ENCODE assay signal across 27 cellular contexts in genomic region chr7:67794544-67794943, GRCh38.
"Had no signal": no experiment of that assay in that cellular context is flagged by ENCODE, and none has a peak within 500 bp of the region (broad histone marks: within the 10 kb centered on the region; RNA-seq: fewer than 3 reads in every experiment).

No MANE protein-coding gene starts in this region.

- DNase-seq: natural killer cell; occipital lobe; ovary; posterior cingulate gyrus; psoas muscle; right cardiac atrium; right lobe of liver; sigmoid colon; small intestine; stimulated activated CD4-positive, alpha-beta T cell treated with anti-CD3 and anti-CD28 coated beads, Interleukin-15, amount 100 ng/mL, for 24 hours; stimulated activated CD4-positive, alpha-beta T cell treated with anti-CD3 and anti-CD28 coated beads, Interleukin-2, amount 100 ng/mL, for 24 hours; stimulated activated CD4-positive, alpha-beta T cell treated with anti-CD3 and anti-CD28 coated beads, Interleukin-2, amount 100 ng/mL, for 48 hours; stimulated activated CD4-positive, alpha-beta T cell treated with anti-CD3 and anti-CD28 coated beads, Interleukin-4, amount 100 ng/mL, for 24 hours; stimulated activated naive B cell treated with anti-CD40 and anti-IgM and Interleukin-4, amounts not matched to agents 10 μg/mL and 1 μg/mL and 100 μg/mL, for 72 hours; stimulated activated naive CD4-positive, alpha-beta T cell treated with Interleukin-2 at 50 U/mL for 16 hours; stomach; testis; tibial artery; trophoblast cell; upper lobe of left lung had no signal

- H3K4me3 Mint-ChIP-seq: natural killer cell; nephron; neural progenitor cell; stimulated activated effector memory CD8-positive, alpha-beta T cell treated with anti-CD3 and anti-CD28 coated beads, Interleukin-12 subunit alpha, Interleukin-12 subunit beta, amount 100 ng/mL, for 72 hours; stimulated activated naive B cell treated with anti-CD40 and anti-IgM and Interleukin-4, amounts not matched to agents 10 μg/mL and 1 μg/mL and 100 μg/mL, for 72 hours; stimulated activated naive CD8-positive, alpha-beta T cell treated with anti-CD3 and anti-CD28 coated beads, Interleukin-15, Interleukin-2, amounts not matched to agents 100 ng/mL and 50 ng/mL, for 24 hours had no signal

- H3K4me1 ChIP-seq: neural progenitor cell, parathyroid adenoma, psoas muscle, right lobe of liver, suprapubic skin, testis, tibial artery, upper lobe of left lung, vagina had no signal

- H3K27ac ChIP-seq: neural progenitor cell, ovary, parathyroid adenoma, psoas muscle, right lobe of liver, sigmoid colon, stomach, suprapubic skin, testis, tibial artery, upper lobe of left lung, vagina had no signal

- H3K36me3 ChIP-seq: neural progenitor cell, ovary, right lobe of liver, sigmoid colon, stomach, suprapubic skin, tibial artery, upper lobe of left lung, vagina had no signal

- H3K4me1 Mint-ChIP-seq: natural killer cell; nephron; neural progenitor cell; stimulated activated effector memory CD8-positive, alpha-beta T cell treated with anti-CD3 and anti-CD28 coated beads, Interleukin-12 subunit alpha, Interleukin-12 subunit beta, amount 100 ng/mL, for 72 hours; stimulated activated naive B cell treated with anti-CD40 and anti-IgM and Interleukin-4, amounts not matched to agents 10 μg/mL and 1 μg/mL and 100 μg/mL, for 72 hours had no signal

- H3K9me3 Mint-ChIP-seq: neural progenitor cell had no signal

- H3K27me3 ChIP-seq: neural progenitor cell, ovary, right lobe of liver, sigmoid colon, stomach, suprapubic skin, testis, tibial artery, upper lobe of left lung, vagina had no signal

- H3K36me3 Mint-ChIP-seq: natural killer cell; neural progenitor cell; stimulated activated effector memory CD8-positive, alpha-beta T cell treated with anti-CD3 and anti-CD28 coated beads, Interleukin-12 subunit alpha, Interleukin-12 subunit beta, amount 100 ng/mL, for 72 hours; stimulated activated naive B cell treated with anti-CD40 and anti-IgM and Interleukin-4, amounts not matched to agents 10 μg/mL and 1 μg/mL and 100 μg/mL, for 72 hours had no signal

- H3K4me3 ChIP-seq: neural progenitor cell, ovary, psoas muscle, right lobe of liver, sigmoid colon, stomach, suprapubic skin, testis, tibial artery, upper lobe of left lung, vagina had no signal

- H3K9me3 ChIP-seq: ovary, psoas muscle, right lobe of liver, sigmoid colon, suprapubic skin, testis, tibial artery, upper lobe of left lung, vagina had no signal

- H3K27me3 Mint-ChIP-seq: stimulated activated naive B cell treated with anti-CD40 and anti-IgM and Interleukin-4, amounts not matched to agents 10 μg/mL and 1 μg/mL and 100 μg/mL, for 72 hours; stimulated activated naive CD8-positive, alpha-beta T cell treated with anti-CD3 and anti-CD28 coated beads, Interleukin-15, Interleukin-2, amounts not matched to agents 100 ng/mL and 50 ng/mL, for 24 hours had no signal

- H3K27ac Mint-ChIP-seq: natural killer cell; nephron; neural progenitor cell; stimulated activated effector memory CD8-positive, alpha-beta T cell treated with anti-CD3 and anti-CD28 coated beads, Interleukin-12 subunit alpha, Interleukin-12 subunit beta, amount 100 ng/mL, for 72 hours; stimulated activated naive B cell treated with anti-CD40 and anti-IgM and Interleukin-4, amounts not matched to agents 10 μg/mL and 1 μg/mL and 100 μg/mL, for 72 hours; stimulated activated naive CD8-positive, alpha-beta T cell treated with anti-CD3 and anti-CD28 coated beads, Interleukin-15, Interleukin-2, amounts not matched to agents 100 ng/mL and 50 ng/mL, for 24 hours had no signal
